In genomic region chr16:9308300-9309209, GRCh38 we compare ENCODE assay signal across 18 cellular contexts.
A peak's percentile ranks its signal among the peaks of the same experiment; 100 is the strongest.
DNase-seq lines count a peak whose midpoint lies in the region; ATAC-seq and TF ChIP-seq lines count a peak whose summit lies in the region.
"Had no signal": no experiment of that assay in that cellular context is flagged by ENCODE, and none has a peak within 500 bp of the region (broad histone marks: within the 10 kb centered on the region; RNA-seq: fewer than 3 reads in every experiment).

No MANE protein-coding gene starts in this region.

- intact Hi-C loops in Right ventricle myocardium superior (cut with DNase I) = no loop called here
- intact Hi-C loops in cardiac septum (cut with DNase I) = no loop called here
- intact Hi-C loops in upper lobe of right lung (cut with DNase I) = no loop called here

- WGBS in hepatocyte (ENCODE audit: low lambda C conversion rate, missing lambda C conversion rate) = 61% methylated on average over 14 of the region's 14 CpGs

- H3K27ac ChIP-seq in hepatocyte (peak overlapping the region; percentile 64), mucosa of rectum (ENCODE audit: low read depth in 2 of 2, low read length in 2 of 2) (peak overlapping the region; percentile 83 to 85), upper lobe of right lung (no peak overlapping the region)
- H3K27ac ChIP-seq: KMS-11, SJSA1 had no signal

- peak overlapping the region; percentile 52 for H3K4me2 ChIP-seq in hepatocyte
- H3K4me2 ChIP-seq: KMS-11 had no signal

- no peaks in the 10 kb centered on the region for H3K9me2 ChIP-seq in hepatocyte (replicated peaks; ENCODE audit: insufficient read depth)

- H3K27me3 ChIP-seq in hepatocyte = no peaks in the 10 kb centered on the region
- H3K27me3 ChIP-seq in mucosa of rectum (ENCODE audit: control insufficient read depth in 2 of 2, insufficient read depth in 2 of 2, low read length in 2 of 2) = no peaks in the 10 kb centered on the region
- H3K27me3 ChIP-seq in upper lobe of right lung = no peaks in the 10 kb centered on the region
- H3K27me3 ChIP-seq: BE2C had no signal

- H3K36me3 ChIP-seq in hepatocyte (replicated peaks; ENCODE audit: insufficient read depth, low read depth) (no peaks in the 10 kb centered on the region), mucosa of rectum (ENCODE audit: control insufficient read depth in 2 of 2, insufficient read depth in 2 of 2, low read length in 2 of 2) (no peaks in the 10 kb centered on the region), upper lobe of right lung (no peaks in the 10 kb centered on the region)
- H3K36me3 ChIP-seq: BE2C, SJSA1 had no signal

- no peak overlapping the region for H2AFZ ChIP-seq in hepatocyte

- no peak for DNase-seq in Right ventricle myocardium superior
- no peak for DNase-seq in cardiac septum (ENCODE audit: low spot score)
- peak; percentile 56 for DNase-seq in hepatocyte (ENCODE audit: low spot score)
- no peak for DNase-seq in upper lobe of right lung
- DNase-seq in HUDEP-2 (lab: John Stamatoyannopoulos, UW; ENCODE audit: unreplicated experiment in 76 of 76) = no peak
- DNase-seq in GM19238 (ENCODE audit: insufficient read length, low spot score) = no peak
- DNase-seq: activated CD8-positive, alpha-beta memory T cell treated with anti-CD3 and anti-CD28 coated beads, Interleukin-2, amount 50 U/mL, for 4 hours; activated naive CD8-positive, alpha-beta T cell treated with anti-CD3 and anti-CD28 coated beads, Interleukin-2, amount 50 U/mL, for 24 hours; BE2C; COR-L47; GOT3; NCI-H1930; stimulated activated CD4-positive, alpha-beta T cell treated with anti-CD3 and anti-CD28 coated beads, Interleukin-12 subunit alpha, Interleukin-12 subunit beta, amount 100 ng/mL, for 4 hours; T-helper 17 cell had no signal

- H3K79me2 ChIP-seq in hepatocyte = no peaks in the 10 kb centered on the region

- ATAC-seq in Right ventricle myocardium superior (ENCODE audit: poor library complexity) (peak; percentile 86), upper lobe of right lung (peak; percentile 18), GM21390 (IDR thresholded peaks at IDR 0.05; ENCODE audit: unreplicated experiment) (no peak)
- ATAC-seq: activated naive CD8-positive, alpha-beta T cell treated with anti-CD3 and anti-CD28 coated beads, Interleukin-2, amount 50 U/mL, for 24 hours; T-helper 17 cell had no signal

- no peak overlapping the region for H3K4me3 ChIP-seq in hepatocyte
- peak overlapping the region; percentile 2 to 45 for H3K4me3 ChIP-seq in mucosa of rectum (ENCODE audit: low read length in 2 of 2)
- H3K4me3 ChIP-seq in upper lobe of right lung = no peak overlapping the region
- H3K4me3 ChIP-seq: SJSA1 had no signal

- no peak for TF ChIP-seq CTCF in hepatocyte (IDR thresholded peaks at IDR 0.05; ENCODE audit: poor library complexity)
- no peak for TF ChIP-seq CTCF in upper lobe of right lung (IDR thresholded peaks at IDR 0.05)

- H3K9me3 ChIP-seq in hepatocyte (ENCODE audit: low read depth) (no peaks in the 10 kb centered on the region), mucosa of rectum (ENCODE audit: control insufficient read depth in 2 of 2, low read length in 2 of 2) (no peaks in the 10 kb centered on the region), upper lobe of right lung (no peaks in the 10 kb centered on the region)
- H3K9me3 ChIP-seq: BE2C, SJSA1 had no signal

- H3K9ac ChIP-seq in mucosa of rectum (ENCODE audit: low read depth in 1 of 2, low read length in 2 of 2) = peak overlapping the region in 1 of 2 donors; percentile 7
- H3K9ac ChIP-seq: KMS-11 had no signal

- H3K4me1 ChIP-seq in hepatocyte (ENCODE audit: insufficient read depth) (peaks cover 11% of the 10 kb centered on the region), mucosa of rectum (ENCODE audit: control insufficient read depth in 2 of 2, insufficient read depth in 2 of 2, low read length in 2 of 2) (peaks cover 21 to 46% of the 10 kb centered on the region in 2 donors), upper lobe of right lung (no peaks in the 10 kb centered on the region)
- H3K4me1 ChIP-seq: BE2C, SJSA1 had no signal

- H4K20me1 ChIP-seq in hepatocyte (ENCODE audit: insufficient read depth, poor library complexity, severe bottlenecking) = no peaks in the 10 kb centered on the region

Comparison
In these comparisons a context has a peak if more than half of its experiments do, and no peak if none do; other contexts are left out.
1. H3K4me3 ChIP-seq: peak in mucosa of rectum (2 of 2); none in hepatocyte (single experiment) and upper lobe of right lung (single experiment).